Comparison of ENCODE assay signal across 9 cellular contexts in the genomic region with DNA sequence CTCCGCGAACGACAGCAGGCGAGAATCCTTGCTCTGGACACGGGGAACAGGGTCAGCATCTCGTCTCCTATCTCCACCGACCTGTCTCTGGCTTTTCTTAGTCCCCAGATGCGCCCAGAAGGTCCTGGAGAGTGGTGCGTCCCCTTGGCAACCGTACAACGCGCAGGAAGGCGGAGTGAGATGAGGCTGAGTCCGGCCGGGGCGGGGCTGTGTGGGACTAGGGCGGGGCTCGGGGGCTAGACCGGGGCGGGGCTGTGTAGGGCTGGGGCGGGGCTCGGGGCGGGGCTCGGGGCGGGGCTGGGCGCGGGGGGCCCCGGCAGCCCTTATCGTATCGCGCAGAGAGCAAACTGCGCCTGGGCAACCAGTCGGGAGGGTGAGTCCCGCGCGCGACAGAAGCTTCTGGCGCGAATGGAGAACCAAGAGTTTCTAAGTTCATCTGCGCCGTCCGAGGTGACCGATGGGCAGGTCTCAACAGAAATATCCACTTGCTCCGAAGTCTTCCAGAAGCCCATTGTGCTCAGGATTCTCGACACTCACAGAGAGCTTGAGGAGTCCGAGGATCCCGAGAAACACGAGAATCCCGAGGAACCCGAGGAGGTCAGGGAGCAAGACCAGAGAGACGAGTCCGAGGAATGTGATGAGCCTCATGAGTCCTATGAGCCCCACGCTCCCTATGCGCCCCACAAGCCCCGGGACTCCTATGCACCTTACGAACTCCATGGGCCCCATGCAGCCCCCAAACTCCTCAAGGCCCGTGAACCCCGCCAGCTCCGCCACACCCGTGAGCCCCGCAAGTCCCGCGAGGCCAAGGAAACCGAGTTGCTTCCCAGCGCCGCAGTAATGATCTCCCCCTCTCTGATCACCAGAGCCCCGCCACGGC. TPM values are rescaled to one million over a fixed set of nuclear protein-coding genes. Genes with fewer than 3 reads are reported as not detected.
A peak's percentile ranks its signal among the peaks of the same experiment; 100 is the strongest.
DNase-seq lines count a peak whose midpoint lies in the region; ATAC-seq lines count a peak whose summit lies in the region.
"Had no signal": no experiment of that assay in that cellular context is flagged by ENCODE, and none has a peak within 500 bp of the region (broad histone marks: within the 10 kb centered on the region; RNA-seq: fewer than 3 reads in every experiment).

No MANE protein-coding gene starts in this region.

- peaks cover 7 to 20% (median 14%) of the 10 kb centered on the region in 11 experiments; a peak in 18 of 22 replicates for H3K9me3 ChIP-seq in BLaER1 treated with 17β-estradiol and CSF1 and Interleukin-3, amounts not matched to agents 10 nM and 100 nM (replicated peaks in 1 of 11)
- H3K9me3 ChIP-seq in NT2/D1 (ENCODE audit: insufficient read depth, low read length) (no peaks in the 10 kb centered on the region), mucosa of rectum (ENCODE audit: control insufficient read depth in 2 of 2, low read length in 2 of 2) (no peaks in the 10 kb centered on the region)

- H3K4me2 ChIP-seq in BLaER1 treated with 17β-estradiol and CSF1 and Interleukin-3, amounts not matched to agents 10 nM and 100 nM, result peak overlapping the region; percentile 26 to 69 (median 49); a peak in 20 of 22 replicates

- H3K4me1 ChIP-seq in BLaER1 treated with 17β-estradiol and CSF1 and Interleukin-3, amounts not matched to agents 10 nM and 100 nM, result no peaks in the 10 kb centered on the region
- H3K4me1 ChIP-seq in NT2/D1 (ENCODE audit: insufficient read depth, insufficient read length) (no peaks in the 10 kb centered on the region), mucosa of rectum (ENCODE audit: control insufficient read depth in 2 of 2, insufficient read depth in 2 of 2, low read length in 2 of 2) (no peaks in the 10 kb centered on the region)

- H3K9ac ChIP-seq in BLaER1 treated with 17β-estradiol and CSF1 and Interleukin-3, amounts not matched to agents 10 nM and 100 nM, result no peak overlapping the region
- H3K9ac ChIP-seq in NT2/D1 (ENCODE audit: insufficient read length, low read depth) (peak overlapping the region; percentile 79), mucosa of rectum (ENCODE audit: low read depth in 1 of 2, low read length in 2 of 2) (peak overlapping the region in 1 of 2 donors; percentile 48)

- DNase-seq in NT2/D1 (ENCODE audit: low read depth, low spot score) (peak; percentile 50), activated T-cell treated with anti-CD3 and anti-CD28 coated beads for 24 hours (ENCODE audit: low read depth) (peak; percentile 74)
- DNase-seq in stimulated activated CD8-positive, alpha-beta memory T cell treated with anti-CD3 and anti-CD28 coated beads, Interleukin-2, amount 100 ng/mL, for 48 hours (ENCODE audit: low read depth in 2 of 2), result peak; percentile 79

- H3K27me3 ChIP-seq in BLaER1 treated with 17β-estradiol and CSF1 and Interleukin-3, amounts not matched to agents 10 nM and 100 nM, result peaks cover 18 to 30% (median 25%) of the 10 kb centered on the region in 11 experiments
- H3K27me3 ChIP-seq in NT2/D1 (ENCODE audit: insufficient read depth, insufficient read length) (peaks cover 40% of the 10 kb centered on the region), mucosa of rectum (ENCODE audit: control insufficient read depth in 2 of 2, insufficient read depth in 2 of 2, low read length in 2 of 2) (peaks cover 4 to 12% of the 10 kb centered on the region in 2 donors)

- H3K36me3 ChIP-seq in BLaER1 treated with 17β-estradiol and CSF1 and Interleukin-3, amounts not matched to agents 10 nM and 100 nM, result no peaks in the 10 kb centered on the region
- H3K36me3 ChIP-seq in NT2/D1 (ENCODE audit: insufficient read depth, insufficient read length, low read length) (no peaks in the 10 kb centered on the region), mucosa of rectum (ENCODE audit: control insufficient read depth in 2 of 2, insufficient read depth in 2 of 2, low read length in 2 of 2) (no peaks in the 10 kb centered on the region)

- H3K27ac ChIP-seq in BLaER1 treated with 17β-estradiol and CSF1 and Interleukin-3, amounts not matched to agents 10 nM and 100 nM, result no peak overlapping the region
- no peak overlapping the region for H3K27ac ChIP-seq in mucosa of rectum (ENCODE audit: low read depth in 2 of 2, low read length in 2 of 2)

- peak overlapping the region in 9 of 10 experiments; percentile 22 to 50 (median 34); a peak in 12 of 20 replicates for H3K4me3 ChIP-seq in BLaER1 treated with 17β-estradiol and CSF1 and Interleukin-3, amounts not matched to agents 10 nM and 100 nM
- H3K4me3 ChIP-seq in NT2/D1 (ENCODE audit: insufficient read length, low read depth) (peak overlapping the region; percentile 54), mucosa of rectum (ENCODE audit: low read length in 2 of 2) (peak overlapping the region; percentile 58 to 76)

- ATAC-seq in GM19397 (IDR thresholded peaks at IDR 0.05; ENCODE audit: unreplicated experiment) (peak; percentile 99), HG03469 (IDR thresholded peaks at IDR 0.05; ENCODE audit: unreplicated experiment) (peak; percentile 84), esophagus mucosa (peak; percentile 95)

- H4K20me1 ChIP-seq in BLaER1 treated with 17β-estradiol and CSF1 and Interleukin-3, amounts not matched to agents 10 nM and 100 nM, result no peaks in the 10 kb centered on the region

RNA-seq across cellular contexts. Expression of a gene that starts 24.9 kb away (rescaled TPM):
- 0.24 TPM for total RNA-seq in esophagus mucosa
- total RNA-seq: HT1080 had no signal
